Comparison of ENCODE assay signal across 8 cellular contexts in genomic region chr22:27918351-27919221, GRCh38.
DNase-seq lines count a peak whose midpoint lies in the region; ATAC-seq and TF ChIP-seq lines count a peak whose summit lies in the region.

No MANE protein-coding gene starts in this region.

- peak overlapping the region; percentile 94 for H3K4me3 ChIP-seq in DOHH2 (ENCODE audit: low read length)
- peak overlapping the region; percentile 33 for H3K4me3 ChIP-seq in mucosa of stomach (ENCODE audit: low read length)

- peak overlapping the region; percentile 75 for H3K9ac ChIP-seq in mucosa of stomach (ENCODE audit: low read length)

- H3K4me1 ChIP-seq in DOHH2 (ENCODE audit: control insufficient read depth, low read length) (peaks cover 52% of the 10 kb centered on the region), mucosa of stomach (ENCODE audit: control insufficient read depth, insufficient read depth, low read length) (peaks cover 12% of the 10 kb centered on the region)

- CTCF ChIA-PET in HEK293T (lab: Yijun Ruan, JAX): interaction anchor here (0.6 to 1.0 kb wide), 2 partner anchors 32 to 956 kb away, joined by 3 to 5 read pairs; no protein-coding TSS in a partner anchor

- H3K9me2 ChIP-seq in DOHH2 (replicated peaks; ENCODE audit: control insufficient read depth, low read length): no peaks in the 10 kb centered on the region

- H3K79me2 ChIP-seq in DOHH2 (ENCODE audit: control insufficient read depth, low read length): peaks cover 93% of the 10 kb centered on the region

- DNase-seq in HEK293T (ENCODE audit: extremely low spot score): peak; percentile 66
- DNase-seq in NCI-H2171 treated with DMSO at 0.1 percent for 48 hours (lab: John Stamatoyannopoulos, UW): peak; percentile 50
- peak; percentile 83 for DNase-seq in activated CD8-positive, alpha-beta memory T cell treated with anti-CD3 and anti-CD28 coated beads, Interleukin-2, amount 50 U/mL, for 48 hours
- peak; percentile 38 for DNase-seq in epidermal melanocyte (ENCODE audit: insufficient read length, low spot score)
- peak; percentile 2 to 4 for DNase-seq in stimulated activated CD8-positive, alpha-beta memory T cell treated with anti-CD3 and anti-CD28 coated beads, Interleukin-4, amount 100 ng/mL, for 1 hour (ENCODE audit: low read depth in 2 of 2, low spot score in 1 of 2)

- H3K4me2 ChIP-seq in DOHH2 (ENCODE audit: low read length): peak overlapping the region; percentile 91

- H3K9me3 ChIP-seq in DOHH2 (ENCODE audit: control insufficient read depth, insufficient read depth, low read length) (no peaks in the 10 kb centered on the region), mucosa of stomach (ENCODE audit: control insufficient read depth, low read length) (no peaks in the 10 kb centered on the region)

- TF ChIP-seq CTCF in DOHH2 (IDR thresholded peaks at IDR 0.05; ENCODE audit: low read depth, low read length, poor library complexity, severe bottlenecking): no peak

- peak overlapping the region; percentile 43 for H3K27ac ChIP-seq in DOHH2 (ENCODE audit: low read depth, low read length)

- H3K27me3 ChIP-seq in DOHH2 (ENCODE audit: control insufficient read depth, low read length): no peaks in the 10 kb centered on the region
- H3K27me3 ChIP-seq in mucosa of stomach (ENCODE audit: control insufficient read depth, insufficient read depth, low read length): no peaks in the 10 kb centered on the region

- H3K36me3 ChIP-seq in DOHH2 (ENCODE audit: control insufficient read depth, low read length): peaks cover 68% of the 10 kb centered on the region
- no peaks in the 10 kb centered on the region for H3K36me3 ChIP-seq in mucosa of stomach (ENCODE audit: control insufficient read depth, insufficient read depth, low read length)

- peaks cover 42% of the 10 kb centered on the region for H4K20me1 ChIP-seq in DOHH2 (ENCODE audit: control insufficient read depth, insufficient read depth, low read depth, low read length)

- POLR2A ChIA-PET in HEK293T (lab: Yijun Ruan, JAX): interaction anchor here (0.6 to 2.7 kb wide), 22 partner anchors 9 to 125 kb away, joined by 3 to 38 read pairs (median 4); no protein-coding TSS in a partner anchor

- H3F3A ChIP-seq in DOHH2 (ENCODE audit: control insufficient read depth, insufficient read depth): 0 out of 2 replicates have a peak, but pooled peaks cover 2% of the 10 kb centered on the region

- ATAC-seq in GM19351 (IDR thresholded peaks at IDR 0.05; ENCODE audit: unreplicated experiment): no peak

TF ChIP-seq in HEK293T, 16 proteins besides CTCF, POLR2A, EP300 and RAD21:
- TF ChIP-seq L3MBTL2 (conservative IDR thresholded peaks at IDR 0.05) (peak; percentile 92), FOXM1 (IDR thresholded peaks at IDR 0.05; ENCODE audit: borderline replicate concordance) (no peak), PKNOX1 (IDR thresholded peaks at IDR 0.05) (peak; percentile 45), SUZ12 (IDR thresholded peaks at IDR 0.05) (no peak)

Comparison
In these comparisons a context has a peak if more than half of its experiments do, and no peak if none do; other contexts are left out.
1. DNase-seq: peak in every context shown above with its lines; median percentile 83 in activated CD8-positive, alpha-beta memory T cell treated with anti-CD3 and anti-CD28 coated beads, Interleukin-2, amount 50 U/mL, for 48 hours; 66 in HEK293T; 50 in NCI-H2171 treated with DMSO at 0.1 percent for 48 hours; 38 in epidermal melanocyte; 3 in stimulated activated CD8-positive, alpha-beta memory T cell treated with anti-CD3 and anti-CD28 coated beads, Interleukin-4, amount 100 ng/mL, for 1 hour.